1 cellular context compared by ENCODE assay signal in the genomic region with DNA sequence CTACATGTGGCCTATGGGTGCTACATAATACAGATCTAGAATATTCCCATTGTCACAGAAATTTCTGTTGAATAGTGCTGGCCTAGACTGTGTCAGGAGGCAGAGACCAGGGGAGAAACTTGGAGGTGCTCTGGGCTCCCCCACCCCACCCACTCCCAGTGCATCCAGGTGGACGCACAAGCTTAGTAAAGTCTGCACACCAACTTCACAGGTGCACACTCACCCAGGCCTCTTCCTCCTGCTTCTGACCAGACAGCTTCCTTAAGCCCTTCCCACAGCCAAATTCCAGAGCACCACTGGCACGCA.
TF ChIP-seq lines count a peak whose summit lies in the region.

No MANE protein-coding gene starts in this region.

TF ChIP-seq in HepG2, 621 proteins besides CTCF, POLR2A, EP300 and RAD21:
- peak; percentile 22; the same call in 1 of the 2 replicates for TF ChIP-seq ZNF33B (CRISPR knock-in tag; IDR thresholded peaks at IDR 0.05)
- TF ChIP-seq ZFP41 (CRISPR knock-in tag; IDR thresholded peaks at IDR 0.05; ENCODE audit: borderline replicate concordance), result 0 out of 2 replicates have a peak, but pooled peaks have one; percentile 44
- TF ChIP-seq, protein P1, sequence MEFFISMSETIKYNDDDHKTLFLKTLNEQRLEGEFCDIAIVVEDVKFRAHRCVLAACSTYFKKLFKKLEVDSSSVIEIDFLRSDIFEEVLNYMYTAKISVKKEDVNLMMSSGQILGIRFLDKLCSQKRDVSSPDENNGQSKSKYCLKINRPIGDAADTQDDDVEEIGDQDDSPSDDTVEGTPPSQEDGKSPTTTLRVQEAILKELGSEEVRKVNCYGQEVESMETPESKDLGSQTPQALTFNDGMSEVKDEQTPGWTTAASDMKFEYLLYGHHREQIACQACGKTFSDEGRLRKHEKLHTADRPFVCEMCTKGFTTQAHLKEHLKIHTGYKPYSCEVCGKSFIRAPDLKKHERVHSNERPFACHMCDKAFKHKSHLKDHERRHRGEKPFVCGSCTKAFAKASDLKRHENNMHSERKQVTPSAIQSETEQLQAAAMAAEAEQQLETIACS (CRISPR knock-in tag; IDR thresholded peaks at IDR 0.05), result no peak
- no peak for TF ChIP-seq ZNF20 (CRISPR knock-in tag; IDR thresholded peaks at IDR 0.05)
- peak; percentile 14; the same call in 1 of the 2 replicates for TF ChIP-seq ELF4 (CRISPR knock-in tag; IDR thresholded peaks at IDR 0.05; ENCODE audit: borderline replicate concordance)
- 0 out of 2 replicates have a peak, but pooled peaks have one; percentile 53 for TF ChIP-seq ZNF30 (CRISPR knock-in tag; IDR thresholded peaks at IDR 0.05)
- TF ChIP-seq KLF13 (CRISPR knock-in tag; IDR thresholded peaks at IDR 0.05), result 0 out of 2 replicates have a peak, but pooled peaks have one; percentile 23
- TF ChIP-seq, protein P2, sequence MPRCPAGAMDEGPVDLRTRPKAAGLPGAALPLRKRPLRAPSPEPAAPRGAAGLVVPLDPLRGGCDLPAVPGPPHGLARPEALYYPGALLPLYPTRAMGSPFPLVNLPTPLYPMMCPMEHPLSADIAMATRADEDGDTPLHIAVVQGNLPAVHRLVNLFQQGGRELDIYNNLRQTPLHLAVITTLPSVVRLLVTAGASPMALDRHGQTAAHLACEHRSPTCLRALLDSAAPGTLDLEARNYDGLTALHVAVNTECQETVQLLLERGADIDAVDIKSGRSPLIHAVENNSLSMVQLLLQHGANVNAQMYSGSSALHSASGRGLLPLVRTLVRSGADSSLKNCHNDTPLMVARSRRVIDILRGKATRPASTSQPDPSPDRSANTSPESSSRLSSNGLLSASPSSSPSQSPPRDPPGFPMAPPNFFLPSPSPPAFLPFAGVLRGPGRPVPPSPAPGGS (CRISPR knock-in tag; IDR thresholded peaks at IDR 0.05), result 0 out of 2 replicates have a peak, but pooled peaks have one; percentile 20
- TF ChIP-seq, protein P3, sequence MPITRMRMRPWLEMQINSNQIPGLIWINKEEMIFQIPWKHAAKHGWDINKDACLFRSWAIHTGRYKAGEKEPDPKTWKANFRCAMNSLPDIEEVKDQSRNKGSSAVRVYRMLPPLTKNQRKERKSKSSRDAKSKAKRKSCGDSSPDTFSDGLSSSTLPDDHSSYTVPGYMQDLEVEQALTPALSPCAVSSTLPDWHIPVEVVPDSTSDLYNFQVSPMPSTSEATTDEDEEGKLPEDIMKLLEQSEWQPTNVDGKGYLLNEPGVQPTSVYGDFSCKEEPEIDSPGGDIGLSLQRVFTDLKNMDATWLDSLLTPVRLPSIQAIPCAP (CRISPR knock-in tag; IDR thresholded peaks at IDR 0.05; ENCODE audit: low read depth), result no peak
- TF ChIP-seq, protein P4, sequence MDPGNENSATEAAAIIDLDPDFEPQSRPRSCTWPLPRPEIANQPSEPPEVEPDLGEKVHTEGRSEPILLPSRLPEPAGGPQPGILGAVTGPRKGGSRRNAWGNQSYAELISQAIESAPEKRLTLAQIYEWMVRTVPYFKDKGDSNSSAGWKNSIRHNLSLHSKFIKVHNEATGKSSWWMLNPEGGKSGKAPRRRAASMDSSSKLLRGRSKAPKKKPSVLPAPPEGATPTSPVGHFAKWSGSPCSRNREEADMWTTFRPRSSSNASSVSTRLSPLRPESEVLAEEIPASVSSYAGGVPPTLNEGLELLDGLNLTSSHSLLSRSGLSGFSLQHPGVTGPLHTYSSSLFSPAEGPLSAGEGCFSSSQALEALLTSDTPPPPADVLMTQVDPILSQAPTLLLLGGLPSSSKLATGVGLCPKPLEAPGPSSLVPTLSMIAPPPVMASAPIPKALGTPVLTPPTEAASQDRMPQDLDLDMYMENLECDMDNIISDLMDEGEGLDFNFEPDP (CRISPR knock-in tag; conservative IDR thresholded peaks at IDR 0.05), result 0 out of 2 replicates have a peak, but pooled peaks have one; percentile 90
- TF ChIP-seq HDAC1 (CRISPR knock-in tag; IDR thresholded peaks at IDR 0.05), result peak; percentile 13; the same call in 1 of the 2 replicates
